Comparison of ENCODE assay signal across 22 cellular contexts in the genomic region with DNA sequence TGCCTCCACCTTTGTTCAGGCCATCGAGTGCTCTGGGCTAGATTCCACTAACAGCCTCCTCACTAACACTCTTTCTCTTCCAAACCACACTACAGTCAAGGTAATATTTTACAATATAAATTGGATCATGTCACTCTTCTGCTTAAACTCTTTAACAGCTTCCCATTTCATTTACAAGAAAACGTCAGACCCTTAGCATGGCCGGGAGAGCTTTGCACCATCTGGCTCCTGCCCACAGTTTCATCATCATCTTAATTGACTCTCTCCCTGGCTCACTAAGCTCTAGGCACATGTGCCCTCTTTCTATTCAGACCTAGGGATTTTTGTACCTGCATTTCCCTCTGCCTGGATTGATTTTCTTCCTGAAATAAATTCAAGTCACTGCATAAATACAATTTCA.
DNase-seq lines count a peak whose midpoint lies in the region; ATAC-seq, FAIRE-seq and TF ChIP-seq lines count a peak whose summit lies in the region.
"Had no signal": no experiment of that assay in that cellular context is flagged by ENCODE, and none has a peak within 500 bp of the region (broad histone marks: within the 10 kb centered on the region; RNA-seq: fewer than 3 reads in every experiment).

No MANE protein-coding gene starts in this region.

- ATAC-seq in GM21526 (IDR thresholded peaks at IDR 0.05; ENCODE audit: low FRiP score, unreplicated experiment), result no peak
- ATAC-seq: foreskin keratinocyte, HepG2 had no signal

- H3K27ac Mint-ChIP-seq in nephron progenitor cell, result peak overlapping the region; percentile 17
- H3K27ac Mint-ChIP-seq: activated T-helper 1 cell treated with anti-CD3 and anti-CD28 coated beads, Interleukin-12 subunit alpha, Interleukin-12 subunit beta, Interleukin-2, Interleukin-4 antibody, amounts not matched to agents 30 ng/mL and 10 ng/mL and 1 ng/mL, durations not matched to agents 14 hours and 24 hours and 36 hours had no signal

- no peak for FAIRE-seq in kidney (lab: Jason Lieb, UNC)
- FAIRE-seq: G401.6, GM19239, HepG2, keratinocyte had no signal

- peaks cover 3% of the 10 kb centered on the region for H3K27me3 Mint-ChIP-seq in nephron progenitor cell (ENCODE audit: low read depth, poor library complexity)

- peaks cover 16% of the 10 kb centered on the region for H3K4me1 Mint-ChIP-seq in nephron progenitor cell

- H3K4me3 Mint-ChIP-seq in nephron progenitor cell, result no peak overlapping the region
- H3K4me3 Mint-ChIP-seq: activated T-helper 1 cell treated with anti-CD3 and anti-CD28 coated beads, Interleukin-12 subunit alpha, Interleukin-12 subunit beta, Interleukin-2, Interleukin-4 antibody, amounts not matched to agents 30 ng/mL and 10 ng/mL and 1 ng/mL, durations not matched to agents 14 hours and 24 hours and 36 hours had no signal

- peak; percentile 31 for DNase-seq in NCI-H146 (lab: John Stamatoyannopoulos, UW)
- DNase-seq in NCI-H146 treated with DMSO at 0.1 percent for 48 hours (lab: John Stamatoyannopoulos, UW; ENCODE audit: unreplicated experiment), result no peak
- peak; percentile 95 for DNase-seq in NCI-H2107 treated with DMSO at 0.1 percent for 48 hours (lab: John Stamatoyannopoulos, UW; ENCODE audit: unreplicated experiment)
- peak; percentile 100 for DNase-seq in NCI-H82 treated with DMSO at 0.1 percent for 48 hours (lab: John Stamatoyannopoulos, UW; ENCODE audit: unreplicated experiment)
- DNase-seq in nephron progenitor cell, result no peak
- DNase-seq in kidney, result no peak
- DNase-seq in NCI-H748 treated with DMSO at 0.1 percent for 48 hours (lab: John Stamatoyannopoulos, UW), result no peak
- DNase-seq: BE2C; Caco-2; H7; stimulated activated CD8-positive, alpha-beta memory T cell treated with anti-CD3 and anti-CD28 coated beads, Interleukin-4, amount 100 ng/mL, for 48 hours; T-helper 2 cell had no signal

- no peaks in the 10 kb centered on the region for H3K9me3 Mint-ChIP-seq in nephron progenitor cell
- H3K9me3 Mint-ChIP-seq: activated T-helper 1 cell treated with anti-CD3 and anti-CD28 coated beads, Interleukin-12 subunit alpha, Interleukin-12 subunit beta, Interleukin-2, Interleukin-4 antibody, amounts not matched to agents 30 ng/mL and 10 ng/mL and 1 ng/mL, durations not matched to agents 14 hours and 24 hours and 36 hours had no signal

- no peak overlapping the region for H3K9ac ChIP-seq in kidney (ENCODE audit: low read length in 2 of 2)

- no peaks in the 10 kb centered on the region for H3K4me1 ChIP-seq in kidney (ENCODE audit: control insufficient read depth in 1 of 2, insufficient read depth in 1 of 2, low read depth in 1 of 2, low read length in 2 of 2)
- H3K4me1 ChIP-seq: BE2C, Caco-2, foreskin keratinocyte had no signal

- H3K27ac ChIP-seq in kidney (ENCODE audit: low read depth in 2 of 2, low read length in 2 of 2), result no peak overlapping the region
- H3K27ac ChIP-seq: 22Rv1, epithelial cell of prostate, foreskin keratinocyte had no signal

- TF ChIP-seq CTCF in nephron progenitor cell (IDR thresholded peaks at IDR 0.05), result no peak
- no peak for TF ChIP-seq CTCF in kidney (IDR thresholded peaks at IDR 0.05; ENCODE audit: borderline replicate concordance, extremely low read depth, insufficient read depth)

- no peaks in the 10 kb centered on the region for H3K9me3 ChIP-seq in kidney (ENCODE audit: control insufficient read depth in 1 of 2, low read length in 2 of 2)
- H3K9me3 ChIP-seq: BE2C, Caco-2 had no signal

- intact Hi-C loops in kidney (cut with DNase I), result no loop called here

- no peaks in the 10 kb centered on the region for H3K36me3 Mint-ChIP-seq in nephron progenitor cell (ENCODE audit: low read depth)

- no peaks in the 10 kb centered on the region for H3K36me3 ChIP-seq in kidney (ENCODE audit: control insufficient read depth in 1 of 2, insufficient read depth in 2 of 2, low read length in 2 of 2)
- H3K36me3 ChIP-seq: BE2C had no signal

- H3K4me3 ChIP-seq in kidney (ENCODE audit: low read length in 2 of 2), result no peak overlapping the region
- H3K4me3 ChIP-seq: dorsolateral prefrontal cortex had no signal

Comparison
In these comparisons a context has a peak if more than half of its experiments do, and no peak if none do; other contexts are left out.
1. DNase-seq: peak in NCI-H146 (single experiment), NCI-H2107 treated with DMSO at 0.1 percent for 48 hours (single experiment) and NCI-H82 treated with DMSO at 0.1 percent for 48 hours (single experiment); none in NCI-H146 treated with DMSO at 0.1 percent for 48 hours (single experiment), nephron progenitor cell (single experiment), kidney (single experiment) and NCI-H748 treated with DMSO at 0.1 percent for 48 hours (single experiment).